In genomic region chr7:140143997-140144396, GRCh38 we compare ENCODE assay signal across 15 cellular contexts.
"Had no signal": no experiment of that assay in that cellular context is flagged by ENCODE, and none has a peak within 500 bp of the region (broad histone marks: within the 10 kb centered on the region; RNA-seq: fewer than 3 reads in every experiment).

No MANE protein-coding gene starts in this region.

- ATAC-seq: left lung; lower lobe of right lung; stimulated activated memory B cell treated with anti-CD40 and anti-IgM and Interleukin-4, amounts not matched to agents 10 μg/mL and 1 μg/mL and 100 μg/mL, for 72 hours had no signal

- DNase-seq: effector memory CD4-positive, alpha-beta T cell; gastrocnemius medialis; islet precursor cell; left lung; lower lobe of right lung; mesenchymal stem cell; midbrain; occipital lobe; pancreas; right lobe of liver; stimulated activated CD4-positive, alpha-beta T cell treated with anti-CD3 and anti-CD28 coated beads, Interleukin-4, amount 100 ng/mL, for 24 hours; trophoblast cell had no signal

- H3K27ac ChIP-seq: epithelial cell of prostate, esophagus muscularis mucosa, left lung, lower lobe of right lung, pancreas, right lobe of liver had no signal
